Comparison of ENCODE assay signal across 10 cellular contexts in genomic region chr1:26531651-26532131, GRCh38. TPM values are rescaled to one million over a fixed set of nuclear protein-coding genes. Genes with fewer than 3 reads are reported as not detected.
DNase-seq lines count a peak whose midpoint lies in the region; ATAC-seq and TF ChIP-seq lines count a peak whose summit lies in the region.
"Had no signal": no experiment of that assay in that cellular context is flagged by ENCODE, and none has a peak within 500 bp of the region (broad histone marks: within the 10 kb centered on the region; RNA-seq: fewer than 3 reads in every experiment).

No MANE protein-coding gene starts in this region.

- in situ Hi-C loops in G401 (cut with HindIII; ENCODE audit: low sequenced_read_pairs): no loop called here

- no peak for TF ChIP-seq POLR2A in sigmoid colon (IDR thresholded peaks at IDR 0.05)

- peak; percentile 31 for DNase-seq in G401 (ENCODE audit: low spot score)
- peak; percentile 83 for DNase-seq in NCI-H510A (lab: John Stamatoyannopoulos, UW)
- DNase-seq in posterior vena cava (ENCODE audit: low spot score): no peak
- DNase-seq in HK-2 (ENCODE audit: unreplicated experiment): no peak
- no peak for DNase-seq in sigmoid colon
- DNase-seq: activated CD4-positive, alpha-beta T cell treated with anti-CD3 and anti-CD28 coated beads for 4 hours; stimulated activated CD4-positive, alpha-beta T cell treated with anti-CD3 and anti-CD28 coated beads, Interleukin-4, amount 100 ng/mL, for 24 hours had no signal

- H3K9me3 ChIP-seq in esophagus (ENCODE audit: control insufficient read depth in 2 of 2, insufficient read depth in 1 of 2, low read depth in 1 of 2, low read length in 1 of 2): no peaks in the 10 kb centered on the region
- H3K9me3 ChIP-seq in neutrophil: no peaks in the 10 kb centered on the region
- no peaks in the 10 kb centered on the region for H3K9me3 ChIP-seq in sigmoid colon

- H3K4me3 ChIP-seq in esophagus (ENCODE audit: low read depth in 1 of 2, low read length in 2 of 2) (peak overlapping the region in 1 of 2 donors; percentile 15), neutrophil (ENCODE audit: low read depth in 1 of 2, low read length in 1 of 2) (peak overlapping the region; percentile 69 to 80), sigmoid colon (no peak overlapping the region)

- H3K27ac ChIP-seq in esophagus (ENCODE audit: low read depth in 2 of 2, low read length in 1 of 2) (peak overlapping the region; percentile 76 to 79), neutrophil (peak overlapping the region; percentile 76), sigmoid colon (no peak overlapping the region)

- peaks cover 0 to 13% of the 10 kb centered on the region in 2 donors for H3K4me1 ChIP-seq in esophagus (ENCODE audit: control insufficient read depth in 2 of 2, insufficient read depth in 2 of 2, low read length in 1 of 2)
- H3K4me1 ChIP-seq in neutrophil (ENCODE audit: control insufficient read depth in 1 of 2, insufficient read depth in 1 of 2, low read depth in 1 of 2, low read length in 1 of 2): peaks cover 40 to 41% of the 10 kb centered on the region in 2 experiments
- H3K4me1 ChIP-seq in sigmoid colon: peaks cover 0 to 6% (median 5%) of the 10 kb centered on the region in 4 donors

- no peak for ATAC-seq in HG03565 (IDR thresholded peaks at IDR 0.05; ENCODE audit: unreplicated experiment)

- no peak for TF ChIP-seq CTCF in neutrophil (IDR thresholded peaks at IDR 0.05)
- TF ChIP-seq CTCF in sigmoid colon (IDR thresholded peaks at IDR 0.05): no peak

- H3K36me3 ChIP-seq in esophagus (ENCODE audit: control insufficient read depth in 2 of 2, insufficient read depth in 2 of 2, low read length in 1 of 2) (peaks cover 0 to 4% of the 10 kb centered on the region in 2 donors), neutrophil (no peaks in the 10 kb centered on the region), sigmoid colon (no peaks in the 10 kb centered on the region)

- WGBS in esophagus, 2 donors: 53 to 54% methylated on average over 12 of the region's 12 CpGs
- 19 to 72% methylated on average over 12 of the region's 12 CpGs for WGBS in sigmoid colon, 2 donors

- intact Hi-C loops in posterior vena cava (cut with DNase I): no loop called here
- intact Hi-C loops in sigmoid colon (cut with DNase I): no loop called here

- no peak for TF ChIP-seq EP300 in sigmoid colon (IDR thresholded peaks at IDR 0.05)

- H3K27me3 ChIP-seq in esophagus (ENCODE audit: control insufficient read depth in 1 of 2, insufficient read depth in 2 of 2, low read length in 2 of 2) (no peaks in the 10 kb centered on the region), neutrophil (no peaks in the 10 kb centered on the region), sigmoid colon (peaks cover 0 to 7% (median 0%) of the 10 kb centered on the region in 3 donors)

RNA-seq across cellular contexts. Expression of gene RPS6KA1, which starts 2.1 kb away (rescaled TPM):
- 254 and 296 TPM in 2 replicates for total RNA-seq in G401 (2014; rRNA removed; shearing (Covaris generic))
- polyA plus RNA-seq in esophagus (10 to 100 TPM in 1 of 2 donors, 1 to 10 TPM in 1; 9.6 to 15.0 TPM), sigmoid colon (100 to 1,000 TPM in 1 of 3 donors, 10 to 100 TPM in 2; 91.3 to 116 (median 91.5) TPM)
- total RNA-seq in posterior vena cava (10 to 100 TPM; 10.2 to 13.9 TPM), sigmoid colon (10 to 100 TPM in 1 of 4 donors, 1 to 10 TPM in 3; 2.5 to 11.5 (median 6.8) TPM)

RNA-seq across cellular contexts. Expression of gene HMGN2, which starts 59.5 kb away (rescaled TPM):
- 366 and 543 TPM in 2 replicates for total RNA-seq in G401 (2014; rRNA removed; shearing (Covaris generic))
- polyA plus RNA-seq in esophagus (100 to 1,000 TPM; 314 to 439 TPM), sigmoid colon (100 to 1,000 TPM; 474 to 749 (median 570) TPM)
- total RNA-seq in posterior vena cava (100 to 1,000 TPM; 129 to 265 TPM), sigmoid colon (100 to 1,000 TPM; 150 to 403 (median 234) TPM)

Comparison
In these comparisons a context has a peak if more than half of its experiments do, and no peak if none do; other contexts are left out.
1. DNase-seq: peak in G401 (single experiment) and NCI-H510A (single experiment); none in posterior vena cava (single experiment), HK-2 (single experiment) and sigmoid colon (single experiment).
2. H3K27ac ChIP-seq: peak in esophagus (2 of 2) and neutrophil (single experiment); none in sigmoid colon (0 of 4).
3. H3K4me3 ChIP-seq: peak in neutrophil (2 of 2); none in sigmoid colon (0 of 4).
4. RNA of gene RPS6KA1, which starts 2.1 kb away (total RNA-seq): 254 to 296 TPM in G401; 10.2 to 13.9 TPM in posterior vena cava and 2.5 to 11.5 TPM in sigmoid colon; every median in the first group is over 10 times any median in the second.